Comparison of ENCODE assay signal across 17 cellular contexts in the genomic region with DNA sequence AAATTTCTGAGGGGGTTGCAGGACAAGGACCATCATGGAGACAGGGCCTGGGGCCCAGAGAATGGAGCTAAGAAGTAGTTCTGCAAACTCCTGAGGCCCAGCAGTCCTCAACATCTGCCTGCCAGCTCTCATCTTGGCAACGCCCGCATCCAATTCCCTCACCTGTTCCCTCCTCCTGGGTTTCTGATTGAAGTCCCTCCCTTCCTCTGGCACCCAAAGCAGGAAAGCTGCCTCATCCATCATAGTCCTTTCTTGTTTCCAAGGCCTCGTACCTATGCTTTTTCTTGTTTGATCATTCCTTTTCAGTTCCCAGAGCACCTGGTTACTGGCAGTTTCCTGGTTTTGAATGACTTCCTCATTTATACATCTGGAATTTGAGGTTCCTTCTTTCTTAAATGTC.
DNase-seq lines count a peak whose midpoint lies in the region; ATAC-seq and TF ChIP-seq lines count a peak whose summit lies in the region.
"Had no signal": no experiment of that assay in that cellular context is flagged by ENCODE, and none has a peak within 500 bp of the region (broad histone marks: within the 10 kb centered on the region; RNA-seq: fewer than 3 reads in every experiment).

No MANE protein-coding gene starts in this region.

- H3K9me3 Mint-ChIP-seq in GM23338 = peaks cover 11% of the 10 kb centered on the region; the same call in 2 of the 3 replicates
- peaks cover 11% of the 10 kb centered on the region for H3K9me3 Mint-ChIP-seq in neural progenitor cell
- H3K9me3 Mint-ChIP-seq: CD8-positive, alpha-beta T cell had no signal

- ATAC-seq in GM23338 (no peak), body of pancreas (peak; percentile 45)
- ATAC-seq in activated CD4-positive, CD25-positive, alpha-beta regulatory T cell treated with anti-CD3 and anti-CD28 coated beads, Interleukin-2, amount 50 U/mL, for 24 hours = no peak
- ATAC-seq: A549; CD8-positive, alpha-beta T cell had no signal

- H3K36me3 Mint-ChIP-seq in GM23338 (ENCODE audit: low read depth) (peaks cover 5% of the 10 kb centered on the region; the same call in 2 of the 3 replicates), neural progenitor cell (peaks cover 4% of the 10 kb centered on the region)
- H3K36me3 Mint-ChIP-seq: CD8-positive, alpha-beta T cell had no signal

- no peaks in the 10 kb centered on the region for H3K36me3 ChIP-seq in GM23338 (ENCODE audit: insufficient read depth)
- no peaks in the 10 kb centered on the region for H3K36me3 ChIP-seq in body of pancreas (replicated peaks in 1 of 2; ENCODE audit: insufficient read depth in 1 of 2, low read depth in 2 of 2)
- no peaks in the 10 kb centered on the region for H3K36me3 ChIP-seq in neural progenitor cell
- H3K36me3 ChIP-seq: BLaER1 treated with 17β-estradiol and CSF1 and Interleukin-3, amounts not matched to agents 10 nM and 100 nM had no signal

- WGBS in body of pancreas, 2 donors = 28 to 36% methylated on average over 3 of the region's 3 CpGs

- H3K27me3 ChIP-seq in GM23338 (ENCODE audit: insufficient read depth) (no peaks in the 10 kb centered on the region), body of pancreas (no peaks in the 10 kb centered on the region), neural progenitor cell (no peaks in the 10 kb centered on the region)
- H3K27me3 ChIP-seq: BLaER1 treated with 17β-estradiol and CSF1 and Interleukin-3, amounts not matched to agents 10 nM and 100 nM had no signal

- no peaks in the 10 kb centered on the region; the same call in 1 of the 2 replicates for H3K9me2 ChIP-seq in GM23338 (ENCODE audit: insufficient read depth)

- TF ChIP-seq CTCF in GM23338 (conservative IDR thresholded peaks at IDR 0.05; ENCODE audit: low read depth in 2 of 2) (no peak), body of pancreas (IDR thresholded peaks at IDR 0.05) (no peak), neural progenitor cell (IDR thresholded peaks at IDR 0.05) (no peak)

- no peak overlapping the region for H3K27ac Mint-ChIP-seq in GM23338
- peak overlapping the region; percentile 67 for H3K27ac Mint-ChIP-seq in neural progenitor cell
- H3K27ac Mint-ChIP-seq: B cell; CD4-positive, alpha-beta T cell; CD8-positive, alpha-beta T cell had no signal

- H3K4me3 ChIP-seq in GM23338 (no peak overlapping the region), body of pancreas (no peak overlapping the region), neural progenitor cell (no peak overlapping the region)
- H3K4me3 ChIP-seq: A549; BLaER1 treated with 17β-estradiol and CSF1 and Interleukin-3, amounts not matched to agents 10 nM and 100 nM had no signal

- H3K9me3 ChIP-seq in body of pancreas (no peaks in the 10 kb centered on the region), neural progenitor cell (ENCODE audit: low read depth) (peaks cover 6% of the 10 kb centered on the region)
- H3K9me3 ChIP-seq: Caco-2 had no signal

- intact Hi-C loops in body of pancreas (cut with DNase I) = no loop called here

- H3K27me3 Mint-ChIP-seq in GM23338 (ENCODE audit: insufficient read depth, low read depth, poor library complexity) (peaks cover 2% of the 10 kb centered on the region), neural progenitor cell (ENCODE audit: insufficient read depth, low read depth) (peaks cover 8% of the 10 kb centered on the region)
- H3K27me3 Mint-ChIP-seq: B cell had no signal

- no peak overlapping the region for H3K9ac ChIP-seq in neural progenitor cell
- H3K9ac ChIP-seq: BLaER1 treated with 17β-estradiol and CSF1 and Interleukin-3, amounts not matched to agents 10 nM and 100 nM had no signal

- H3K79me2 ChIP-seq in GM23338 (replicated peaks; ENCODE audit: insufficient read depth) (no peaks in the 10 kb centered on the region), neural progenitor cell (ENCODE audit: low read depth) (no peaks in the 10 kb centered on the region)

- no peaks in the 10 kb centered on the region for H4K20me1 ChIP-seq in GM23338 (replicated peaks; ENCODE audit: insufficient read depth)
- no peaks in the 10 kb centered on the region for H4K20me1 ChIP-seq in neural progenitor cell (ENCODE audit: low read depth)
- H4K20me1 ChIP-seq: BLaER1 treated with 17β-estradiol and CSF1 and Interleukin-3, amounts not matched to agents 10 nM and 100 nM had no signal

- H3K4me1 Mint-ChIP-seq in GM23338 = no peaks in the 10 kb centered on the region
- peaks cover 47% of the 10 kb centered on the region for H3K4me1 Mint-ChIP-seq in neural progenitor cell
- H3K4me1 Mint-ChIP-seq: B cell had no signal

- H3F3A ChIP-seq in GM23338 (replicated peaks; ENCODE audit: low read depth) (no peaks in the 10 kb centered on the region), neural progenitor cell (ENCODE audit: low read depth) (no peaks in the 10 kb centered on the region)

- no peak overlapping the region for H3K4me2 ChIP-seq in GM23338
- H3K4me2 ChIP-seq in neural progenitor cell = no peak overlapping the region
- H3K4me2 ChIP-seq: A549; BLaER1 treated with 17β-estradiol and CSF1 and Interleukin-3, amounts not matched to agents 10 nM and 100 nM had no signal

- H3K4me3 Mint-ChIP-seq in GM23338 (no peak overlapping the region), neural progenitor cell (no peak overlapping the region)
- H3K4me3 Mint-ChIP-seq: B cell; CD4-positive, alpha-beta T cell; CD8-positive, alpha-beta T cell had no signal

- H3K27ac ChIP-seq in GM23338 (ENCODE audit: low read depth) (no peak overlapping the region), body of pancreas (no peak overlapping the region), neural progenitor cell (no peak overlapping the region)
- H3K27ac ChIP-seq: 22Rv1; A549; BLaER1 treated with 17β-estradiol and CSF1 and Interleukin-3, amounts not matched to agents 10 nM and 100 nM; C4-2B had no signal

- no peak for TF ChIP-seq POLR2A in body of pancreas (IDR thresholded peaks at IDR 0.05)

- H2AFZ ChIP-seq in GM23338 (0 out of 2 replicates have a peak overlapping the region, but pooled peaks have one; percentile 23), neural progenitor cell (replicated peaks) (no peak overlapping the region)

- H3K4me1 ChIP-seq in GM23338 (ENCODE audit: insufficient read depth) (no peaks in the 10 kb centered on the region), body of pancreas (no peaks in the 10 kb centered on the region), neural progenitor cell (peaks cover 26% of the 10 kb centered on the region)
- H3K4me1 ChIP-seq: A549, Caco-2 had no signal

- no peak for DNase-seq in GM23338 (ENCODE audit: low spot score)
- peak in 3 of 4 donors; percentile 10 to 13 (median 11) for DNase-seq in body of pancreas
- no peak for DNase-seq in neural progenitor cell (ENCODE audit: low spot score)
- DNase-seq in NCI-H2171 (lab: John Stamatoyannopoulos, UW) = no peak
- DNase-seq: AML-193; Caco-2; Calu3; CD4-positive, alpha-beta T cell; CD8-positive, alpha-beta T cell; DMS79 treated with DMSO at 0.1 percent for 48 hours; GF-D8 had no signal

TF ChIP-seq in GM23338, 12 proteins besides CTCF, POLR2A, EP300 and RAD21:
- TF ChIP-seq EZH2phosphoT487 (IDR thresholded peaks at IDR 0.05; ENCODE audit: unreplicated experiment) = no peak
- TF ChIP-seq, protein P1, sequence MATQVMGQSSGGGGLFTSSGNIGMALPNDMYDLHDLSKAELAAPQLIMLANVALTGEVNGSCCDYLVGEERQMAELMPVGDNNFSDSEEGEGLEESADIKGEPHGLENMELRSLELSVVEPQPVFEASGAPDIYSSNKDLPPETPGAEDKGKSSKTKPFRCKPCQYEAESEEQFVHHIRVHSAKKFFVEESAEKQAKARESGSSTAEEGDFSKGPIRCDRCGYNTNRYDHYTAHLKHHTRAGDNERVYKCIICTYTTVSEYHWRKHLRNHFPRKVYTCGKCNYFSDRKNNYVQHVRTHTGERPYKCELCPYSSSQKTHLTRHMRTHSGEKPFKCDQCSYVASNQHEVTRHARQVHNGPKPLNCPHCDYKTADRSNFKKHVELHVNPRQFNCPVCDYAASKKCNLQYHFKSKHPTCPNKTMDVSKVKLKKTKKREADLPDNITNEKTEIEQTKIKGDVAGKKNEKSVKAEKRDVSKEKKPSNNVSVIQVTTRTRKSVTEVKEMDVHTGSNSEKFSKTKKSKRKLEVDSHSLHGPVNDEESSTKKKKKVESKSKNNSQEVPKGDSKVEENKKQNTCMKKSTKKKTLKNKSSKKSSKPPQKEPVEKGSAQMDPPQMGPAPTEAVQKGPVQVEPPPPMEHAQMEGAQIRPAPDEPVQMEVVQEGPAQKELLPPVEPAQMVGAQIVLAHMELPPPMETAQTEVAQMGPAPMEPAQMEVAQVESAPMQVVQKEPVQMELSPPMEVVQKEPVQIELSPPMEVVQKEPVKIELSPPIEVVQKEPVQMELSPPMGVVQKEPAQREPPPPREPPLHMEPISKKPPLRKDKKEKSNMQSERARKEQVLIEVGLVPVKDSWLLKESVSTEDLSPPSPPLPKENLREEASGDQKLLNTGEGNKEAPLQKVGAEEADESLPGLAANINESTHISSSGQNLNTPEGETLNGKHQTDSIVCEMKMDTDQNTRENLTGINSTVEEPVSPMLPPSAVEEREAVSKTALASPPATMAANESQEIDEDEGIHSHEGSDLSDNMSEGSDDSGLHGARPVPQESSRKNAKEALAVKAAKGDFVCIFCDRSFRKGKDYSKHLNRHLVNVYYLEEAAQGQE (IDR thresholded peaks at IDR 0.05; ENCODE audit: unreplicated experiment) = no peak

Comparison
In these comparisons a context has a peak if more than half of its experiments do, and no peak if none do; other contexts are left out.
1. DNase-seq: peak in body of pancreas (3 of 4); none in GM23338 (single experiment), neural progenitor cell (single experiment) and NCI-H2171 (single experiment).